11 cellular contexts compared by ENCODE assay signal in genomic region chr5:119395080-119395836, GRCh38. TPM values are rescaled to one million over a fixed set of nuclear protein-coding genes. Genes with fewer than 3 reads are reported as not detected.
DNase-seq lines count a peak whose midpoint lies in the region; ATAC-seq, FAIRE-seq and TF ChIP-seq lines count a peak whose summit lies in the region.
"Had no signal": no experiment of that assay in that cellular context is flagged by ENCODE, and none has a peak within 500 bp of the region (broad histone marks: within the 10 kb centered on the region; RNA-seq: fewer than 3 reads in every experiment).

No MANE protein-coding gene starts in this region.

- peaks cover 54% of the 10 kb centered on the region for H3K4me1 Mint-ChIP-seq in T-helper 2 cell treated with Interferon-gamma antibody and Interleukin-4, amounts not matched to agents 5 μg/mL and 100 μg/mL, for 36 hours (ENCODE audit: low read depth)
- peaks cover 66 to 81% of the 10 kb centered on the region in 2 donors for H3K4me1 Mint-ChIP-seq in natural killer cell treated with Interleukin-12 subunit alpha and Interleukin-12 subunit beta and Interleukin-15 and Interleukin-18, amount 100 ng/mL, for 72 hours (ENCODE audit: low read depth in 2 of 2)

- no peaks in the 10 kb centered on the region for H3K9me3 Mint-ChIP-seq in T-helper 2 cell treated with Interferon-gamma antibody and Interleukin-4, amounts not matched to agents 5 μg/mL and 100 μg/mL, for 36 hours
- H3K9me3 Mint-ChIP-seq in natural killer cell treated with Interleukin-12 subunit alpha and Interleukin-12 subunit beta and Interleukin-15 and Interleukin-18, amount 100 ng/mL, for 72 hours, result peaks cover 3% of the 10 kb centered on the region

- H3K4me3 Mint-ChIP-seq in T-helper 2 cell treated with Interferon-gamma antibody and Interleukin-4, amounts not matched to agents 5 μg/mL and 100 μg/mL, for 36 hours, result peak overlapping the region; percentile 8
- H3K4me3 Mint-ChIP-seq in natural killer cell treated with Interleukin-12 subunit alpha and Interleukin-12 subunit beta and Interleukin-15 and Interleukin-18, amount 100 ng/mL, for 72 hours, result peak overlapping the region; percentile 87

- no peak for DNase-seq in T-helper 2 cell treated with Interferon-gamma antibody and Interleukin-4, amounts not matched to agents 5 μg/mL and 100 μg/mL, for 36 hours (ENCODE audit: low spot score)
- DNase-seq in T-helper 2 cell (no peak), SKM-1 (lab: John Stamatoyannopoulos, UW; ENCODE audit: unreplicated experiment) (no peak), H54 (ENCODE audit: insufficient read length, low spot score) (no peak), retina (no peak)
- no peak for DNase-seq in natural killer cell treated with Interleukin-12 subunit alpha and Interleukin-12 subunit beta and Interleukin-15 and Interleukin-18, amount 100 ng/mL, for 72 hours (ENCODE audit: low spot score)
- DNase-seq: hippocampal formation had no signal

- peak overlapping the region; percentile 62 for H3K27ac Mint-ChIP-seq in T-helper 2 cell treated with Interferon-gamma antibody and Interleukin-4, amounts not matched to agents 5 μg/mL and 100 μg/mL, for 36 hours
- H3K27ac Mint-ChIP-seq in natural killer cell treated with Interleukin-12 subunit alpha and Interleukin-12 subunit beta and Interleukin-15 and Interleukin-18, amount 100 ng/mL, for 72 hours, result peak overlapping the region; percentile 96 to 98

- ATAC-seq in GM21717 (IDR thresholded peaks at IDR 0.05; ENCODE audit: unreplicated experiment) (peak; percentile 48), HG03460 (IDR thresholded peaks at IDR 0.05; ENCODE audit: unreplicated experiment) (peak; percentile 49)
- peak; percentile 48 to 64 for ATAC-seq in natural killer cell treated with Interleukin-12 subunit alpha and Interleukin-12 subunit beta and Interleukin-15 and Interleukin-18, amount 100 ng/mL, for 72 hours

- TF ChIP-seq POLR2A in H54 (IDR thresholded peaks at IDR 0.05; ENCODE audit: low read depth, low read length), result no peak

- no peak for FAIRE-seq in H54 (lab: Jason Lieb, UNC)
- FAIRE-seq: A549, bronchial epithelial cell had no signal

- H3K36me3 Mint-ChIP-seq in T-helper 2 cell treated with Interferon-gamma antibody and Interleukin-4, amounts not matched to agents 5 μg/mL and 100 μg/mL, for 36 hours (ENCODE audit: low read depth), result peaks cover 48% of the 10 kb centered on the region
- peaks cover 48% of the 10 kb centered on the region for H3K36me3 Mint-ChIP-seq in natural killer cell treated with Interleukin-12 subunit alpha and Interleukin-12 subunit beta and Interleukin-15 and Interleukin-18, amount 100 ng/mL, for 72 hours

- no peaks in the 10 kb centered on the region for H3K27me3 Mint-ChIP-seq in T-helper 2 cell treated with Interferon-gamma antibody and Interleukin-4, amounts not matched to agents 5 μg/mL and 100 μg/mL, for 36 hours (ENCODE audit: low read depth)
- H3K27me3 Mint-ChIP-seq in natural killer cell treated with Interleukin-12 subunit alpha and Interleukin-12 subunit beta and Interleukin-15 and Interleukin-18, amount 100 ng/mL, for 72 hours, result no peaks in the 10 kb centered on the region

RNA-seq across cellular contexts. Expression of gene TNFAIP8, which starts 39.4 kb away (rescaled TPM):
- 100 to 1,000 TPM; 131 to 333 TPM for total RNA-seq in natural killer cell treated with Interleukin-12 subunit alpha and Interleukin-12 subunit beta and Interleukin-15 and Interleukin-18, amount 100 ng/mL, for 72 hours

RNA-seq across cellular contexts. Expression of gene HSD17B4, which starts 57.0 kb away (rescaled TPM):
- total RNA-seq in natural killer cell treated with Interleukin-12 subunit alpha and Interleukin-12 subunit beta and Interleukin-15 and Interleukin-18, amount 100 ng/mL, for 72 hours, result 100 to 1,000 TPM; 100 to 121 TPM
